In genomic region chr5:444226-444625, GRCh38 we compare ENCODE assay signal across 9 cellular contexts. TPM values are rescaled to one million over a fixed set of nuclear protein-coding genes. Genes with fewer than 3 reads are reported as not detected.
DNase-seq lines count a peak whose midpoint lies in the region; ATAC-seq and TF ChIP-seq lines count a peak whose summit lies in the region.
"Had no signal": no experiment of that assay in that cellular context is flagged by ENCODE, and none has a peak within 500 bp of the region (broad histone marks: within the 10 kb centered on the region; RNA-seq: fewer than 3 reads in every experiment).

No MANE protein-coding gene starts in this region.

- H3K9me3 ChIP-seq in smooth muscle cell (replicated peaks; ENCODE audit: low read depth), result no peaks in the 10 kb centered on the region

- peaks cover 44 to 55% (median 44%) of the 10 kb centered on the region in 3 donors for H3K4me1 Mint-ChIP-seq in T-cell

- no peak overlapping the region for H3K27ac ChIP-seq in smooth muscle cell (ENCODE audit: low read depth)

- H3K9me3 Mint-ChIP-seq in T-cell, result no peaks in the 10 kb centered on the region

- peaks cover 23% of the 10 kb centered on the region for H3K36me3 Mint-ChIP-seq in T-cell

- H3F3A ChIP-seq in smooth muscle cell (ENCODE audit: low read depth), result peaks cover 3% of the 10 kb centered on the region

- CTCF ChIA-PET in T-cell (lab: Charles Lee), result no interaction called here

- POLR2A ChIA-PET in T-cell (lab: Charles Lee), result no interaction called here

- H2AFZ ChIP-seq in smooth muscle cell (ENCODE audit: low read depth), result no peak overlapping the region

- peaks cover 4% of the 10 kb centered on the region for H3K36me3 ChIP-seq in smooth muscle cell (ENCODE audit: low read depth)

- no peak for TF ChIP-seq CTCF in fibroblast of villous mesenchyme (IDR thresholded peaks at IDR 0.05; ENCODE audit: insufficient read depth, low read depth, low read length)
- TF ChIP-seq CTCF in smooth muscle cell (IDR thresholded peaks at IDR 0.05; ENCODE audit: borderline replicate concordance, insufficient read depth, poor library complexity, severe bottlenecking), result no peak

- H3K4me2 ChIP-seq in smooth muscle cell, result peak overlapping the region; percentile 100

- no peaks in the 10 kb centered on the region for H3K27me3 Mint-ChIP-seq in T-cell

- no peak for ATAC-seq in T-cell (replicated peaks in 1 of 4)

- H3K4me3 Mint-ChIP-seq in T-cell, result peak overlapping the region; percentile 93 to 98 (median 94)

- peak overlapping the region; percentile 76 to 84 for H3K27ac Mint-ChIP-seq in T-cell

- H3K4me1 ChIP-seq in smooth muscle cell (ENCODE audit: low read depth), result peaks cover 14% of the 10 kb centered on the region

- H3K27me3 ChIP-seq in smooth muscle cell (ENCODE audit: low read depth), result no peaks in the 10 kb centered on the region

- 94% methylated on average over 8 of the region's 8 CpGs for WGBS in smooth muscle cell (ENCODE audit: low lambda C conversion rate)

- H3K9ac ChIP-seq in smooth muscle cell (ENCODE audit: low read depth), result peak overlapping the region; percentile 89

- H3K4me3 ChIP-seq in fibroblast of villous mesenchyme (ENCODE audit: low read depth, low read length) (peak overlapping the region; percentile 93), smooth muscle cell (peak overlapping the region; percentile 97)

- peak; percentile 32 for DNase-seq in SIG-M5 treated with dmso at 0.1 percent for 504 hours (lab: John Stamatoyannopoulos, UW; ENCODE audit: unreplicated experiment)
- DNase-seq in SIG-M5 (lab: John Stamatoyannopoulos, UW), result no peak
- no peak for DNase-seq in T-cell
- DNase-seq in fibroblast of villous mesenchyme (ENCODE audit: low read depth), result no peak
- no peak for DNase-seq in smooth muscle cell (lab: John Stamatoyannopoulos, UW; ENCODE audit: unreplicated experiment)
- no peak for DNase-seq in DMS 273 (lab: John Stamatoyannopoulos, UW; ENCODE audit: unreplicated experiment)
- no peak for DNase-seq in kidney glomerular epithelial cell (lab: John Stamatoyannopoulos, UW)
- no peak for DNase-seq in T1000 (lab: John Stamatoyannopoulos, UW)
- DNase-seq: NCI-H82 had no signal

- H4K20me1 ChIP-seq in smooth muscle cell (ENCODE audit: low read depth), result peaks cover 9% of the 10 kb centered on the region

- peaks cover 35% of the 10 kb centered on the region for H3K79me2 ChIP-seq in smooth muscle cell (ENCODE audit: low read depth)

RNA-seq across cellular contexts. Expression of gene EXOC3, which starts 1.2 kb away (rescaled TPM):
- total RNA-seq in T-cell (10 to 100 TPM; 81.6 to 99.8 (median 84.2) TPM), fibroblast of villous mesenchyme (31.2 and 32.4 TPM in 2 replicates), smooth muscle cell (22.6 and 30.5 TPM in 2 replicates)
- 22.9 and 23.6 TPM in 2 replicates for polyA plus RNA-seq in smooth muscle cell
